Comparison of ENCODE assay signal across 23 cellular contexts in genomic region chr17:80111702-80112470, GRCh38. TPM values are rescaled to one million over a fixed set of nuclear protein-coding genes. Genes with fewer than 3 reads are reported as not detected.
DNase-seq lines count a peak whose midpoint lies in the region; TF ChIP-seq lines count a peak whose summit lies in the region.
"Had no signal": no experiment of that assay in that cellular context is flagged by ENCODE, and none has a peak within 500 bp of the region (broad histone marks: within the 10 kb centered on the region; RNA-seq: fewer than 3 reads in every experiment).

No MANE protein-coding gene starts in this region.

- DNase-seq in activated T-cell treated with anti-CD3 and anti-CD28 coated beads, Interleukin-2, amount 50 U/mL, for 24 hours, result peak; percentile 16
- no peak for DNase-seq in activated T-cell treated with anti-CD3 and anti-CD28 coated beads, Interleukin-2, amount 50 U/mL, for 1 hour
- DNase-seq in SK-N-SH (peak; percentile 56), left kidney (ENCODE audit: low read depth, low spot score) (peak; percentile 32), suprapubic skin (ENCODE audit: low spot score in 2 of 2) (peak; percentile 43 to 63), Karpas-422 (no peak), KG1 (lab: John Stamatoyannopoulos, UW) (no peak)
- DNase-seq in activated CD4-positive, alpha-beta memory T cell treated with anti-CD3 and anti-CD28 coated beads, Interleukin-2, amount 10 ng/mL, durations not matched to agents 7 days and 5 days, result no peak
- DNase-seq: activated CD4-positive, alpha-beta T cell treated with anti-CD3 and anti-CD28 coated beads for 4 hours; activated gamma-delta T cell treated with Interleukin-2 at 50 U/mL for 16 hours; DMS153; foreskin fibroblast; HFFc6; NCI-H1092; NCI-H2081; occipital lobe; right lobe of liver; SW 1271 had no signal

- no peak overlapping the region for H3K4me3 ChIP-seq in SK-N-SH (ENCODE audit: low read depth in 2 of 2, low read length in 1 of 2)
- no peak overlapping the region for H3K4me3 ChIP-seq in suprapubic skin
- H3K4me3 ChIP-seq in Karpas-422 (ENCODE audit: low read length), result no peak overlapping the region
- H3K4me3 ChIP-seq: dorsolateral prefrontal cortex, right lobe of liver had no signal

- H3K36me3 ChIP-seq in SK-N-SH (replicated peaks in 1 of 2; ENCODE audit: control insufficient read depth in 1 of 2, insufficient read depth in 2 of 2, low read length in 1 of 2) (peaks cover 0 to 9% of the 10 kb centered on the region in 2 experiments), suprapubic skin (peaks cover 33% of the 10 kb centered on the region), Karpas-422 (ENCODE audit: insufficient read depth, low read length) (no peaks in the 10 kb centered on the region)
- H3K36me3 ChIP-seq: right lobe of liver had no signal

- peaks cover 3% of the 10 kb centered on the region for H3K9me3 Mint-ChIP-seq in activated T-cell treated with anti-CD3 and anti-CD28 coated beads, Interleukin-2, amount 50 U/mL, for 24 hours
- no peaks in the 10 kb centered on the region for H3K9me3 Mint-ChIP-seq in activated CD4-positive, alpha-beta memory T cell treated with anti-CD3 and anti-CD28 coated beads, Interleukin-2, amount 10 ng/mL, durations not matched to agents 7 days and 5 days
- H3K9me3 Mint-ChIP-seq: stimulated activated naive CD8-positive, alpha-beta T cell treated with anti-CD3 and anti-CD28 coated beads, Interleukin-15, Interleukin-2, amounts not matched to agents 100 ng/mL and 50 ng/mL, for 24 hours had no signal

- H3K4me2 ChIP-seq in SK-N-SH (no peak overlapping the region), Karpas-422 (ENCODE audit: low read depth, low read length, poor library complexity, severe bottlenecking) (no peak overlapping the region)
- H3K4me2 ChIP-seq: KMS-11 had no signal

- H3K27ac Mint-ChIP-seq in activated T-cell treated with anti-CD3 and anti-CD28 coated beads, Interleukin-2, amount 50 U/mL, for 24 hours, result no peak overlapping the region
- H3K27ac Mint-ChIP-seq in activated CD4-positive, alpha-beta memory T cell treated with anti-CD3 and anti-CD28 coated beads, Interleukin-2, amount 10 ng/mL, durations not matched to agents 7 days and 5 days, result no peak overlapping the region
- H3K27ac Mint-ChIP-seq: HFFc6; stimulated activated naive CD8-positive, alpha-beta T cell treated with anti-CD3 and anti-CD28 coated beads, Interleukin-15, Interleukin-2, amounts not matched to agents 100 ng/mL and 50 ng/mL, for 24 hours had no signal

- H3K27me3 ChIP-seq in SK-N-SH (ENCODE audit: insufficient read depth) (no peaks in the 10 kb centered on the region), suprapubic skin (no peaks in the 10 kb centered on the region), Karpas-422 (ENCODE audit: low read length) (no peaks in the 10 kb centered on the region)
- H3K27me3 ChIP-seq: dorsolateral prefrontal cortex, right lobe of liver had no signal

- no peaks in the 10 kb centered on the region for H4K20me1 ChIP-seq in SK-N-SH (ENCODE audit: insufficient read depth)
- H4K20me1 ChIP-seq in Karpas-422 (ENCODE audit: insufficient read depth, low read depth, low read length), result no peaks in the 10 kb centered on the region

- H2AFZ ChIP-seq in SK-N-SH (ENCODE audit: low read depth), result no peak overlapping the region
- no peak overlapping the region for H2AFZ ChIP-seq in Karpas-422 (ENCODE audit: low read length)

- H3K9me2 ChIP-seq in SK-N-SH, result no peaks in the 10 kb centered on the region
- no peaks in the 10 kb centered on the region for H3K9me2 ChIP-seq in Karpas-422 (replicated peaks; ENCODE audit: insufficient read depth, low read length)

- TF ChIP-seq RAD21 in SK-N-SH (IDR thresholded peaks at IDR 0.05; ENCODE audit: low read length), result no peak

- TF ChIP-seq CTCF in SK-N-SH (IDR thresholded peaks at IDR 0.05) (no peak; the same call in 1 of the 2 replicates), suprapubic skin (IDR thresholded peaks at IDR 0.05) (no peak)

- no peaks in the 10 kb centered on the region for H3K9me3 ChIP-seq in SK-N-SH
- H3K9me3 ChIP-seq in suprapubic skin, result no peaks in the 10 kb centered on the region
- H3K9me3 ChIP-seq in Karpas-422 (ENCODE audit: low read length), result no peaks in the 10 kb centered on the region
- H3K9me3 ChIP-seq: right lobe of liver had no signal

- H3K79me2 ChIP-seq in SK-N-SH (ENCODE audit: insufficient read depth) (no peaks in the 10 kb centered on the region), Karpas-422 (ENCODE audit: low read length) (no peaks in the 10 kb centered on the region)

- H3K9ac ChIP-seq in SK-N-SH (no peak overlapping the region), Karpas-422 (ENCODE audit: low read length) (no peak overlapping the region)
- H3K9ac ChIP-seq: KMS-11 had no signal

- H3K36me3 Mint-ChIP-seq in activated T-cell treated with anti-CD3 and anti-CD28 coated beads, Interleukin-2, amount 50 U/mL, for 24 hours (ENCODE audit: low read depth), result no peaks in the 10 kb centered on the region
- H3K36me3 Mint-ChIP-seq in activated CD4-positive, alpha-beta memory T cell treated with anti-CD3 and anti-CD28 coated beads, Interleukin-2, amount 10 ng/mL, durations not matched to agents 7 days and 5 days (ENCODE audit: low read depth), result no peaks in the 10 kb centered on the region

- TF ChIP-seq POLR2A in suprapubic skin (IDR thresholded peaks at IDR 0.05), result no peak

- TF ChIP-seq EP300 in SK-N-SH (IDR thresholded peaks at IDR 0.05; ENCODE audit: borderline replicate concordance in 1 of 2, low read depth in 1 of 2, low read length in 1 of 2), result no peak
- TF ChIP-seq EP300 in suprapubic skin (IDR thresholded peaks at IDR 0.05), result no peak

- 81% methylated on average over 17 of the region's 26 CpGs for WGBS in SK-N-SH (ENCODE audit: low lambda C conversion rate)
- WGBS in suprapubic skin, result 84% methylated on average over 14 of the region's 26 CpGs

- no peak overlapping the region for H3K4me3 Mint-ChIP-seq in activated T-cell treated with anti-CD3 and anti-CD28 coated beads, Interleukin-2, amount 50 U/mL, for 24 hours
- no peak overlapping the region for H3K4me3 Mint-ChIP-seq in activated CD4-positive, alpha-beta memory T cell treated with anti-CD3 and anti-CD28 coated beads, Interleukin-2, amount 10 ng/mL, durations not matched to agents 7 days and 5 days
- H3K4me3 Mint-ChIP-seq: HFFc6; stimulated activated naive CD8-positive, alpha-beta T cell treated with anti-CD3 and anti-CD28 coated beads, Interleukin-15, Interleukin-2, amounts not matched to agents 100 ng/mL and 50 ng/mL, for 24 hours had no signal

- POLR2A ChIA-PET in SK-N-SH (lab: Yijun Ruan, JAX), result interaction anchor here (1.2 kb wide), 1 partner anchor 8 kb away, joined by 4 read pairs; no protein-coding TSS in a partner anchor
- POLR2A ChIA-PET in activated CD4-positive, alpha-beta memory T cell treated with anti-CD3 and anti-CD28 coated beads, Interleukin-2, amount 10 ng/mL, durations not matched to agents 7 days and 5 days (lab: Charles Lee), result interaction anchor here (1.9 kb wide), 1 partner anchor 10 kb away, joined by 7 read pairs; the partner anchor contains the start of gene GAA

- H3K4me1 ChIP-seq in SK-N-SH (ENCODE audit: control insufficient read depth in 1 of 2, insufficient read depth in 2 of 2, low read depth in 1 of 2, low read length in 1 of 2), result no peaks in the 10 kb centered on the region
- peaks cover 10% of the 10 kb centered on the region for H3K4me1 ChIP-seq in suprapubic skin
- no peaks in the 10 kb centered on the region for H3K4me1 ChIP-seq in Karpas-422 (ENCODE audit: low read length)
- H3K4me1 ChIP-seq: right lobe of liver had no signal

- no peaks in the 10 kb centered on the region for H3K4me1 Mint-ChIP-seq in activated T-cell treated with anti-CD3 and anti-CD28 coated beads, Interleukin-2, amount 50 U/mL, for 24 hours (ENCODE audit: low read depth)
- no peaks in the 10 kb centered on the region for H3K4me1 Mint-ChIP-seq in activated CD4-positive, alpha-beta memory T cell treated with anti-CD3 and anti-CD28 coated beads, Interleukin-2, amount 10 ng/mL, durations not matched to agents 7 days and 5 days

- CTCF ChIA-PET in SK-N-SH (lab: Yijun Ruan, JAX), result interaction anchor here (0.7 to 2.8 kb wide), 5 partner anchors 10 to 40 kb away, joined by 3 to 13 read pairs (median 3); partner anchors contain the start of gene GAA
- CTCF ChIA-PET in activated CD4-positive, alpha-beta memory T cell treated with anti-CD3 and anti-CD28 coated beads, Interleukin-2, amount 10 ng/mL, durations not matched to agents 7 days and 5 days (lab: Charles Lee), result interaction anchor here (1.1 kb wide), 1 partner anchor 11 kb away, joined by 3 read pairs; the partner anchor contains the start of gene GAA

- peaks cover 10% of the 10 kb centered on the region for H3F3A ChIP-seq in SK-N-SH (replicated peaks; ENCODE audit: insufficient read depth)

- H3K27me3 Mint-ChIP-seq in activated T-cell treated with anti-CD3 and anti-CD28 coated beads, Interleukin-2, amount 50 U/mL, for 24 hours, result no peaks in the 10 kb centered on the region
- H3K27me3 Mint-ChIP-seq in activated CD4-positive, alpha-beta memory T cell treated with anti-CD3 and anti-CD28 coated beads, Interleukin-2, amount 10 ng/mL, durations not matched to agents 7 days and 5 days, result peaks cover 5% of the 10 kb centered on the region
- H3K27me3 Mint-ChIP-seq: stimulated activated naive CD8-positive, alpha-beta T cell treated with anti-CD3 and anti-CD28 coated beads, Interleukin-15, Interleukin-2, amounts not matched to agents 100 ng/mL and 50 ng/mL, for 24 hours had no signal

- no peak overlapping the region for H3K27ac ChIP-seq in SK-N-SH (ENCODE audit: low read depth in 2 of 2, low read length in 1 of 2)
- no peak overlapping the region for H3K27ac ChIP-seq in suprapubic skin
- H3K27ac ChIP-seq in Karpas-422 (ENCODE audit: low read length), result no peak overlapping the region
- H3K27ac ChIP-seq: dorsolateral prefrontal cortex, epithelial cell of prostate, KMS-11, right lobe of liver had no signal

RNA-seq across cellular contexts. Expression of gene GAA, which starts 10.5 kb away (rescaled TPM):
- 19.5 and 27.3 TPM in 2 replicates for polyA plus RNA-seq in SK-N-SH (2012; rRNA removed)
- 14.3 and 26.4 TPM in 2 replicates for polyA plus RNA-seq in SK-N-SH (2012; cell fraction: cytosol; rRNA removed)
- polyA plus RNA-seq in SK-N-SH (2012; cell fraction: nucleus; rRNA removed), result 132 and 175 TPM in 2 replicates
- total RNA-seq in suprapubic skin, result 10 to 100 TPM; 39.4 to 59.9 (median 45.3) TPM
- total RNA-seq in activated CD4-positive, alpha-beta memory T cell treated with anti-CD3 and anti-CD28 coated beads, Interleukin-2, amount 10 ng/mL, durations not matched to agents 7 days and 5 days, result 10 to 100 TPM; 16.0 to 18.7 TPM
- 4.3 and 6.2 TPM in 2 replicates for total RNA-seq in Karpas-422 (2014; rRNA removed; shearing (Covaris generic); ENCODE audit: low replicate concordance)

RNA-seq across cellular contexts. Expression of gene EIF4A3, which starts 35.0 kb away (rescaled TPM):
- polyA plus RNA-seq in SK-N-SH (2012; rRNA removed), result 173 and 335 TPM in 2 replicates
- 154 and 176 TPM in 2 replicates for polyA plus RNA-seq in SK-N-SH (2012; cell fraction: cytosol; rRNA removed)
- 201 and 247 TPM in 2 replicates for polyA plus RNA-seq in SK-N-SH (2012; cell fraction: nucleus; rRNA removed)
- total RNA-seq in suprapubic skin, result 10 to 100 TPM; 59.8 to 69.2 (median 65.7) TPM
- 100 to 1,000 TPM; 109 to 115 TPM for total RNA-seq in activated CD4-positive, alpha-beta memory T cell treated with anti-CD3 and anti-CD28 coated beads, Interleukin-2, amount 10 ng/mL, durations not matched to agents 7 days and 5 days
- 90.7 and 93.8 TPM in 2 replicates for total RNA-seq in Karpas-422 (2014; rRNA removed; shearing (Covaris generic); ENCODE audit: low replicate concordance)

RNA-seq across cellular contexts. Expression of gene CARD14, which starts 57.9 kb away (rescaled TPM):
- 0.05 TPM in 1 of 2 replicates, not detected in the other for polyA plus RNA-seq in SK-N-SH (2012; rRNA removed)
- polyA plus RNA-seq in SK-N-SH (2012; cell fraction: cytosol; rRNA removed), result not detected in 2 replicates
- 0.13 and 0.19 TPM in 2 replicates for polyA plus RNA-seq in SK-N-SH (2012; cell fraction: nucleus; rRNA removed)
- 10 to 100 TPM; 32.1 to 92.5 (median 45.3) TPM for total RNA-seq in suprapubic skin
- total RNA-seq in activated CD4-positive, alpha-beta memory T cell treated with anti-CD3 and anti-CD28 coated beads, Interleukin-2, amount 10 ng/mL, durations not matched to agents 7 days and 5 days, result not detected
- 0.07 TPM in 1 of 2 replicates, not detected in the other for total RNA-seq in Karpas-422 (2014; rRNA removed; shearing (Covaris generic); ENCODE audit: low replicate concordance)
- total RNA-seq: cardiac septum, HFFc6 had no signal

Comparison
In these comparisons a context has a peak if more than half of its experiments do, and no peak if none do; other contexts are left out.
1. DNase-seq: peak in activated T-cell treated with anti-CD3 and anti-CD28 coated beads, Interleukin-2, amount 50 U/mL, for 24 hours (single experiment), SK-N-SH (single experiment), left kidney (single experiment) and suprapubic skin (2 of 2); none in activated T-cell treated with anti-CD3 and anti-CD28 coated beads, Interleukin-2, amount 50 U/mL, for 1 hour (single experiment), activated CD4-positive, alpha-beta memory T cell treated with anti-CD3 and anti-CD28 coated beads, Interleukin-2, amount 10 ng/mL, durations not matched to agents 7 days and 5 days (single experiment), Karpas-422 (single experiment) and KG1 (single experiment).
2. RNA of gene CARD14, which starts 57.9 kb away (total RNA-seq): 32.1 to 92.5 TPM in suprapubic skin; not detected in activated CD4-positive, alpha-beta memory T cell treated with anti-CD3 and anti-CD28 coated beads, Interleukin-2, amount 10 ng/mL, durations not matched to agents 7 days and 5 days and 0.07 TPM in Karpas-422; every median in the first group is over 10 times any median in the second.